ENCODE assay signal across 18 cellular contexts in genomic region chr10:115665549-115665948, GRCh38.
DNase-seq lines count a peak whose midpoint lies in the region; ATAC-seq and TF ChIP-seq lines count a peak whose summit lies in the region.
"Had no signal": no experiment of that assay in that cellular context is flagged by ENCODE, and none has a peak within 500 bp of the region (broad histone marks: within the 10 kb centered on the region; RNA-seq: fewer than 3 reads in every experiment).

No MANE protein-coding gene starts in this region.

- H3K79me2 ChIP-seq in fibroblast of lung (ENCODE audit: control insufficient read depth, insufficient read depth, low read length): no peaks in the 10 kb centered on the region

- TF ChIP-seq POLR2A in heart left ventricle (IDR thresholded peaks at IDR 0.05): no peak

- TF ChIP-seq CTCF in RWPE2 (IDR thresholded peaks at IDR 0.05; ENCODE audit: poor library complexity, severe bottlenecking): no peak
- TF ChIP-seq CTCF in fibroblast of lung (conservative IDR thresholded peaks at IDR 0.05 in 1 of 2, IDR thresholded peaks at IDR 0.05 in 1 of 2; ENCODE audit: low read depth in 1 of 2, low read length in 2 of 2): no peak
- TF ChIP-seq CTCF in heart left ventricle (IDR thresholded peaks at IDR 0.05): no peak

- H3K9ac ChIP-seq in fibroblast of lung (ENCODE audit: insufficient read depth, low read length): no peak overlapping the region
- H3K9ac ChIP-seq: BLaER1 treated with 17β-estradiol and CSF1 and Interleukin-3, amounts not matched to agents 10 nM and 100 nM; KMS-11 had no signal

- ATAC-seq in RWPE2 (ENCODE audit: low read depth) (0 out of 3 replicates have a peak, but pooled peaks have one; percentile 29), heart left ventricle (no peak)
- ATAC-seq: CD8-positive, alpha-beta T cell; PC-3 had no signal

- 58 to 75% (median 67%) methylated on average over 2 of the region's 2 CpGs for WGBS in heart left ventricle, 4 donors

- no peaks in the 10 kb centered on the region for H3K36me3 ChIP-seq in RWPE2 (ENCODE audit: low read depth)
- H3K36me3 ChIP-seq in fibroblast of lung (ENCODE audit: control insufficient read depth, insufficient read depth, low read length): no peaks in the 10 kb centered on the region
- H3K36me3 ChIP-seq in heart left ventricle: no peaks in the 10 kb centered on the region
- H3K36me3 ChIP-seq: BLaER1 treated with 17β-estradiol and CSF1 and Interleukin-3, amounts not matched to agents 10 nM and 100 nM had no signal

- H3K4me3 ChIP-seq in RWPE2 (ENCODE audit: severe bottlenecking) (no peak overlapping the region), fibroblast of lung (replicated peaks in 1 of 4; ENCODE audit: control extremely low read depth in 1 of 4, insufficient read depth in 1 of 4, low read depth in 3 of 4, low read length in 4 of 4) (no peak overlapping the region), heart left ventricle (no peak overlapping the region)
- H3K4me3 ChIP-seq: BLaER1 treated with 17β-estradiol and CSF1 and Interleukin-3, amounts not matched to agents 10 nM and 100 nM had no signal

- no peaks in the 10 kb centered on the region for H4K20me1 ChIP-seq in fibroblast of lung (ENCODE audit: control insufficient read depth, extremely low read depth, insufficient read depth, low read length)
- H4K20me1 ChIP-seq: BLaER1 treated with 17β-estradiol and CSF1 and Interleukin-3, amounts not matched to agents 10 nM and 100 nM had no signal

- intact Hi-C loops in heart left ventricle (cut with DNase I): no loop called here

- DNase-seq in ELR (ENCODE audit: low read depth): peak; percentile 26
- no peak for DNase-seq in RWPE2 (ENCODE audit: low spot score)
- peak; percentile 1 to 6 for DNase-seq in fibroblast of lung (ENCODE audit: low read depth in 2 of 2)
- DNase-seq in renal cortical epithelial cell (ENCODE audit: low read depth): peak; percentile 1
- DNase-seq in heart left ventricle: no peak
- no peak for DNase-seq in germinal center (ENCODE audit: low spot score)
- DNase-seq in SKM-1 (lab: John Stamatoyannopoulos, UW; ENCODE audit: unreplicated experiment): no peak
- DNase-seq: CD8-positive, alpha-beta T cell; DMS79; H9; NCI-H1417 treated with DMSO at 0.1 percent for 48 hours; NCI-H187 treated with DMSO at 0.1 percent for 48 hours; NCI-H345; NCI-H524 treated with DMSO at 0.1 percent for 48 hours; PC-3 had no signal

- no peak overlapping the region for H3K4me2 ChIP-seq in fibroblast of lung (ENCODE audit: extremely low read depth, insufficient read depth, low read length)
- H3K4me2 ChIP-seq: BLaER1 treated with 17β-estradiol and CSF1 and Interleukin-3, amounts not matched to agents 10 nM and 100 nM; KMS-11 had no signal

- H3K27ac ChIP-seq in RWPE2 (ENCODE audit: poor library complexity, severe bottlenecking) (no peak overlapping the region), fibroblast of lung (ENCODE audit: insufficient read depth, low read length) (no peak overlapping the region), heart left ventricle (no peak overlapping the region)
- H3K27ac ChIP-seq: BLaER1 treated with 17β-estradiol and CSF1 and Interleukin-3, amounts not matched to agents 10 nM and 100 nM; KMS-11; RWPE1 had no signal

- H2AFZ ChIP-seq in fibroblast of lung (ENCODE audit: low read length): no peak overlapping the region

- H3K27me3 ChIP-seq in RWPE2 (ENCODE audit: insufficient read depth, poor library complexity, severe bottlenecking) (no peaks in the 10 kb centered on the region), fibroblast of lung (ENCODE audit: control insufficient read depth, insufficient read depth, low read length) (no peaks in the 10 kb centered on the region), heart left ventricle (no peaks in the 10 kb centered on the region)
- H3K27me3 ChIP-seq: BLaER1 treated with 17β-estradiol and CSF1 and Interleukin-3, amounts not matched to agents 10 nM and 100 nM had no signal

- H3K4me1 ChIP-seq in RWPE2 (ENCODE audit: insufficient read depth, poor library complexity, severe bottlenecking) (no peaks in the 10 kb centered on the region), fibroblast of lung (ENCODE audit: control insufficient read depth, extremely low read depth, insufficient read depth, low read length) (no peaks in the 10 kb centered on the region), heart left ventricle (no peaks in the 10 kb centered on the region)
- H3K4me1 ChIP-seq: BLaER1 treated with 17β-estradiol and CSF1 and Interleukin-3, amounts not matched to agents 10 nM and 100 nM had no signal

- H3K9me3 ChIP-seq in RWPE2 (ENCODE audit: severe bottlenecking) (no peaks in the 10 kb centered on the region), fibroblast of lung (ENCODE audit: control insufficient read depth, insufficient read depth, low read depth, low read length) (no peaks in the 10 kb centered on the region), heart left ventricle (no peaks in the 10 kb centered on the region)
- H3K9me3 ChIP-seq: BLaER1 treated with 17β-estradiol and CSF1 and Interleukin-3, amounts not matched to agents 10 nM and 100 nM had no signal

Comparison
In these comparisons a context has a peak if more than half of its experiments do, and no peak if none do; other contexts are left out.
1. DNase-seq: peak in ELR (single experiment), fibroblast of lung (2 of 2) and renal cortical epithelial cell (single experiment); none in RWPE2 (single experiment), heart left ventricle (0 of 5), germinal center (single experiment) and SKM-1 (single experiment).